In the genomic region with DNA sequence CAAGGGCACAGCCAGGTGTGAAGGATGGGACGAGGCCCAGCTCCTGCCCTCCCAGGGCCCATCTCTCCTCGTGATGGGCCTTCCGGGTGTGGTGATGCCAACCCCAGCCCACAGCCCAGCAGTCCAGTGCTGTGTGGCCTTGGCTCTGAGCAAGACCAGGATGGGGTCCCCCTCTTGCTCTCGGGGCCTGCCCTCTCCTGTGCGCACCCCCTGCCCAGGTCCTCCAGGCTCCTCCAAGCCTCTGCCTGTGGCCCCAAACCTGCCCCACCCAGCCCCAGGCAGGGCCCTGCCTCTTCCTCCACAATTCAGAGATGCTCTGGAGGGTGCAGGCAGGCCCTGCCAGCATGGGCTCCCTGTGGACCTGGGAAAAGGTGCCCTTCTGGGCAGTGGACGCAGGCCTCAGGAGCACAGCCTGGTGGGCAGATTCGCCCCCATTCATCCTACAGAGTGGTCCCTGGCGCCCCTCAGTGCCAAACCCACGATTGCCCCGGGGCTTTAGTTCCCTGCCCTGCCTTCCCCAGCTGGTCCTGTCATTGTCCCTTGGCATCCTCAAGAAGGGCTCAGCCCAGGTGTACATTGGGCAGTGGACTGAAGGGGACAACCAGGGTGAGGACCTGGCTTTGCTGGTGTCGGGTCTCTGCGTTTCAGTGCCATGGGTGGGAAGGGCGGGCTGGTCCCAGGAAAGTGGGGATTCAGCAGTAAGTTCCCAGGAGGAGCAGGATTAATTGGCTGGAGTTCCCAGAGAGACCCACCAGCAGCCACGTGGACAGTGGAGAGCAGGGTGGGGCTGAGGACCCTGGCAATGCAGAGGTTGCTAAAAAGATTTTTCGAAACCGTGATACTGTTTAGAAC, we compare ENCODE assay signal across 22 cellular contexts. TPM values are rescaled to one million over a fixed set of nuclear protein-coding genes. Genes with fewer than 3 reads are reported as not detected.
DNase-seq lines count a peak whose midpoint lies in the region; ATAC-seq, FAIRE-seq and TF ChIP-seq lines count a peak whose summit lies in the region.
"Had no signal": no experiment of that assay in that cellular context is flagged by ENCODE, and none has a peak within 500 bp of the region (broad histone marks: within the 10 kb centered on the region; RNA-seq: fewer than 3 reads in every experiment).

No MANE protein-coding gene starts in this region.

- H3K18ac ChIP-seq in H1 (ENCODE audit: extremely low read depth, low read length) (no peak overlapping the region), neuronal stem cell (ENCODE audit: low read length) (no peak overlapping the region)

- H3K79me1 ChIP-seq in H1 (ENCODE audit: low read depth, low read length) (no peaks in the 10 kb centered on the region), neuronal stem cell (ENCODE audit: low read depth, low read length) (no peaks in the 10 kb centered on the region)

- H2AK5ac ChIP-seq in H1 (ENCODE audit: low read depth, low read length) (no peak overlapping the region), neuronal stem cell (ENCODE audit: low read depth, low read length) (no peak overlapping the region)

- no peak overlapping the region for H3K14ac ChIP-seq in H1 (ENCODE audit: insufficient read length)
- H3K14ac ChIP-seq in neuronal stem cell (ENCODE audit: low read length) = no peak overlapping the region

- no peak overlapping the region for H2BK15ac ChIP-seq in H1 (ENCODE audit: low read length)
- no peak overlapping the region for H2BK15ac ChIP-seq in neuronal stem cell (ENCODE audit: low read length)

- H2BK20ac ChIP-seq in H1 (ENCODE audit: low read length) = no peak overlapping the region

- peaks cover 3% of the 10 kb centered on the region for H3K4me1 Mint-ChIP-seq in stimulated activated naive CD8-positive, alpha-beta T cell treated with anti-CD3 and anti-CD28 coated beads, Interleukin-15, amount 100 ng/mL, for 72 hours
- H3K4me1 Mint-ChIP-seq: CD8-positive, alpha-beta memory T cell had no signal

- CTCF ChIA-PET in H1 (lab: Charles Lee; ENCODE audit: partially characterized antibody) = interaction anchor here (1.4 to 18.4 kb wide), 3 partner anchors 20 to 101 kb away, joined by 3 to 281 read pairs (median 3); a partner anchor contains a TSS

- TF ChIP-seq RAD21 in H1 (IDR thresholded peaks at IDR 0.05 in 1 of 2, conservative IDR thresholded peaks at IDR 0.05 in 1 of 2; ENCODE audit: low read depth in 2 of 2, low read length in 2 of 2) = 0 out of 4 replicates have a peak, but pooled peaks of 1 of the 2 experiments have one; percentile 1

- H3K9ac ChIP-seq in H1 (replicated peaks in 1 of 4; ENCODE audit: extremely low read depth in 1 of 4, low read depth in 3 of 4, low read length in 3 of 4) (no peak overlapping the region; a peak in 2 of 7 replicates), neuronal stem cell (ENCODE audit: low read depth, low read length, poor library complexity) (peak overlapping the region; percentile 60)
- H3K9ac ChIP-seq: KMS-11 had no signal

- no peaks in the 10 kb centered on the region for H3K27me3 Mint-ChIP-seq in stimulated activated naive CD8-positive, alpha-beta T cell treated with anti-CD3 and anti-CD28 coated beads, Interleukin-15, amount 100 ng/mL, for 72 hours
- H3K27me3 Mint-ChIP-seq: CD8-positive, alpha-beta memory T cell had no signal

- H2AFZ ChIP-seq in H1 (ENCODE audit: low read length) (no peak overlapping the region), neuronal stem cell (ENCODE audit: low read length) (no peak overlapping the region)

- no peak overlapping the region for H3K56ac ChIP-seq in H1 (replicated peaks; ENCODE audit: insufficient read length, low read depth, low read length)

- no peak for FAIRE-seq in H1 (lab: Jason Lieb, UNC)
- FAIRE-seq: D721Med, GM12891, H54 had no signal

- H2BK5ac ChIP-seq in H1 (ENCODE audit: low read depth, low read length) = no peak overlapping the region
- H2BK5ac ChIP-seq in neuronal stem cell (ENCODE audit: low read length) = no peak overlapping the region

- H4K20me1 ChIP-seq in H1 (replicated peaks in 1 of 2; ENCODE audit: control insufficient read depth in 1 of 2, insufficient read depth in 2 of 2, low read length in 2 of 2) = peaks cover 0 to 2% of the 10 kb centered on the region in 2 experiments

- H2BK120ac ChIP-seq in H1 (replicated peaks; ENCODE audit: low read depth, low read length) = no peak overlapping the region
- H2BK120ac ChIP-seq in neuronal stem cell (ENCODE audit: low read depth, low read length) = no peak overlapping the region

- no peak for TF ChIP-seq POLR2A in H1 (IDR thresholded peaks at IDR 0.05; ENCODE audit: control extremely low read depth in 1 of 2, low read depth in 2 of 2, low read length in 2 of 2)

- no peaks in the 10 kb centered on the region for H3K23me2 ChIP-seq in H1 (ENCODE audit: low read depth, low read length)

- H3K9me3 ChIP-seq in H1 (ENCODE audit: insufficient read depth in 2 of 2, low read depth in 1 of 2, low read length in 1 of 2) (no peaks in the 10 kb centered on the region), neuronal stem cell (replicated peaks in 1 of 2; ENCODE audit: control insufficient read depth in 2 of 2, insufficient read depth in 1 of 2, low read depth in 1 of 2, low read length in 2 of 2) (no peaks in the 10 kb centered on the region), upper lobe of right lung (no peaks in the 10 kb centered on the region)

- intact Hi-C loops in upper lobe of right lung (cut with DNase I) = no loop called here

- no peak overlapping the region for H4K91ac ChIP-seq in H1 (replicated peaks; ENCODE audit: insufficient read length, low read length)
- no peak overlapping the region for H4K91ac ChIP-seq in neuronal stem cell (ENCODE audit: low read depth, low read length, poor library complexity)

- ATAC-seq in stimulated activated naive CD8-positive, alpha-beta T cell treated with anti-CD3 and anti-CD28 coated beads, Interleukin-15, amount 100 ng/mL, for 72 hours = peak; percentile 29
- ATAC-seq in stimulated activated naive CD8-positive, alpha-beta T cell treated with anti-CD3 and anti-CD28 coated beads, Interleukin-15, Interleukin-2, amounts not matched to agents 100 U/mL and 50 U/mL, for 24 hours = no peak
- ATAC-seq in upper lobe of right lung = peak; percentile 8

- H4K8ac ChIP-seq in H1 (ENCODE audit: extremely low read depth, insufficient read depth, low read length) (peak overlapping the region; percentile 29; the same call in 1 of the 2 replicates), neuronal stem cell (ENCODE audit: low read depth, low read length) (no peak overlapping the region)

- no peak for TF ChIP-seq CTCF in H1 (IDR thresholded peaks at IDR 0.05; ENCODE audit: control extremely low read depth in 1 of 3, insufficient read depth in 1 of 3, low read depth in 1 of 3, low read length in 3 of 3)
- TF ChIP-seq CTCF in upper lobe of right lung (IDR thresholded peaks at IDR 0.05) = no peak

- H4K5ac ChIP-seq in H1 (ENCODE audit: insufficient read length, low read depth, low read length) = no peak overlapping the region

- H3K4me2 ChIP-seq in H1 (ENCODE audit: insufficient read depth in 1 of 2, low read depth in 2 of 2, low read length in 2 of 2) (no peak overlapping the region), neuronal stem cell (ENCODE audit: insufficient read depth, low read length, poor library complexity, severe bottlenecking) (no peak overlapping the region)
- H3K4me2 ChIP-seq: KMS-11 had no signal

- H3K4me3 Mint-ChIP-seq in stimulated activated naive CD8-positive, alpha-beta T cell treated with anti-CD3 and anti-CD28 coated beads, Interleukin-15, amount 100 ng/mL, for 72 hours = no peak overlapping the region
- H3K4me3 Mint-ChIP-seq: CD8-positive, alpha-beta memory T cell had no signal

- peaks cover 2 to 18% (median 14%) of the 10 kb centered on the region in 4 experiments; a peak in 7 of 8 replicates for H3K36me3 ChIP-seq in H1 (ENCODE audit: control insufficient read depth in 2 of 4, insufficient read depth in 4 of 4, low read length in 3 of 4)
- peaks cover 15 to 31% of the 10 kb centered on the region in 2 donors for H3K36me3 ChIP-seq in neuronal stem cell (replicated peaks in 1 of 2; ENCODE audit: control insufficient read depth in 2 of 2, insufficient read depth in 2 of 2, low read length in 2 of 2)
- peaks cover 22% of the 10 kb centered on the region for H3K36me3 ChIP-seq in upper lobe of right lung

- no peak for TF ChIP-seq EP300 in H1 (IDR thresholded peaks at IDR 0.05; ENCODE audit: borderline replicate concordance in 1 of 2, low read depth in 2 of 2, low read length in 2 of 2)

- H3K4me1 ChIP-seq in H1 (replicated peaks in 1 of 4; ENCODE audit: control insufficient read depth in 3 of 4, insufficient read depth in 4 of 4, low read length in 3 of 4) (no peaks in the 10 kb centered on the region), neuronal stem cell (ENCODE audit: control insufficient read depth in 2 of 2, insufficient read depth in 1 of 2, low read depth in 1 of 2, low read length in 2 of 2) (no peaks in the 10 kb centered on the region), upper lobe of right lung (no peaks in the 10 kb centered on the region)

- H3K4me3 ChIP-seq in H1 (ENCODE audit: extremely low read depth in 1 of 4, insufficient read depth in 2 of 4, low read depth in 3 of 4, low read length in 4 of 4) (no peak overlapping the region), neuronal stem cell (ENCODE audit: low read length in 2 of 2) (no peak overlapping the region), upper lobe of right lung (no peak overlapping the region)

- POLR2A ChIA-PET in H1 (lab: Charles Lee; ENCODE audit: partially characterized antibody) = interaction anchor here (0.5 to 1.8 kb wide), 7 partner anchors 9 to 283 kb away, joined by 3 to 5 read pairs (median 3); no protein-coding TSS in a partner anchor

- no peaks in the 10 kb centered on the region for H3K9me3 Mint-ChIP-seq in stimulated activated naive CD8-positive, alpha-beta T cell treated with anti-CD3 and anti-CD28 coated beads, Interleukin-15, amount 100 ng/mL, for 72 hours
- H3K9me3 Mint-ChIP-seq: CD8-positive, alpha-beta memory T cell had no signal

- H2BK12ac ChIP-seq in H1 (ENCODE audit: low read depth, low read length) = no peak overlapping the region
- H2BK12ac ChIP-seq in neuronal stem cell (ENCODE audit: low read length) = no peak overlapping the region

- no peak overlapping the region for H3K4ac ChIP-seq in H1 (replicated peaks; ENCODE audit: insufficient read length, low read depth, low read length)
- H3K4ac ChIP-seq in neuronal stem cell (ENCODE audit: low read length) = peak overlapping the region; percentile 66

- H3K27me3 ChIP-seq in H1 (replicated peaks in 1 of 4; ENCODE audit: control insufficient read depth in 3 of 4, extremely low read depth in 1 of 4, insufficient read depth in 3 of 4, low read length in 3 of 4) (no peaks in the 10 kb centered on the region), neuronal stem cell (ENCODE audit: control insufficient read depth in 3 of 3, insufficient read depth in 3 of 3, low read depth in 1 of 3, low read length in 3 of 3) (no peaks in the 10 kb centered on the region), upper lobe of right lung (no peaks in the 10 kb centered on the region)

- no peak for DNase-seq in stimulated activated naive CD8-positive, alpha-beta T cell treated with anti-CD3 and anti-CD28 coated beads, Interleukin-15, amount 100 ng/mL, for 72 hours
- no peak for DNase-seq in stimulated activated naive CD8-positive, alpha-beta T cell treated with anti-CD3 and anti-CD28 coated beads, Interleukin-15, Interleukin-2, amounts not matched to agents 100 U/mL and 50 U/mL, for 24 hours
- DNase-seq in H1 (ENCODE audit: low read depth in 1 of 2, low spot score in 2 of 2) = no peak
- no peak for DNase-seq in neuronal stem cell (ENCODE audit: low spot score)
- DNase-seq in upper lobe of right lung = no peak
- DNase-seq in NCI-H1417 (lab: John Stamatoyannopoulos, UW) = no peak
- no peak for DNase-seq in NCI-H526 (lab: John Stamatoyannopoulos, UW)
- DNase-seq in NCI-H128 (lab: John Stamatoyannopoulos, UW; ENCODE audit: unreplicated experiment) = no peak
- DNase-seq: 8988T; CD8-positive, alpha-beta memory T cell; GF-D8; NCI-H226; NK-92 treated with Interleukin-12 subunit alpha and Interleukin-12 subunit beta, amount 100 ng/mL, for 24 hours had no signal

- H3K27ac ChIP-seq in H1 (ENCODE audit: low read depth, low read length) (no peak overlapping the region), neuronal stem cell (replicated peaks; ENCODE audit: low read length) (no peak overlapping the region), upper lobe of right lung (no peak overlapping the region)
- H3K27ac ChIP-seq: KMS-11 had no signal

- H3K23ac ChIP-seq in H1 (ENCODE audit: insufficient read length) (no peak overlapping the region), neuronal stem cell (ENCODE audit: low read depth, low read length, poor library complexity) (no peak overlapping the region)

- no peaks in the 10 kb centered on the region for H3K79me2 ChIP-seq in H1 (ENCODE audit: control insufficient read depth in 1 of 2, insufficient read depth in 2 of 2, low read length in 2 of 2)

- no peak overlapping the region for H3K27ac Mint-ChIP-seq in stimulated activated naive CD8-positive, alpha-beta T cell treated with anti-CD3 and anti-CD28 coated beads, Interleukin-15, amount 100 ng/mL, for 72 hours

- 86% methylated on average over 12 of the region's 16 CpGs; no CpG with 5 or more reads in 1 of the 2 experiments for WGBS in H1 (ENCODE audit: extremely low coverage in 1 of 2, insufficient coverage in 1 of 2, insufficient read length in 1 of 2, insufficient replicate concordance in 2 of 2, low coverage in 1 of 2, low lambda C conversion rate in 2 of 2, missing lambda C conversion rate in 1 of 2), 2 experiments
- WGBS in neuronal stem cell (ENCODE audit: extremely low coverage in 2 of 2, insufficient read length in 2 of 2, insufficient replicate concordance in 1 of 2), 2 donors = no CpG with 5 or more reads among the region's 16 CpGs

RNA-seq across cellular contexts. Expression of a gene that starts 19.8 kb away (rescaled TPM):
- 35.8 and 39.9 TPM in 2 replicates for total RNA-seq in H1 (2021; fragmentation: NEBNext Ultra II Directional; extraction: Animal tissue kit (Norgen Biotek cat#: 25700))
- polyA plus RNA-seq in H1 (2011; rRNA removed) = 29.5 and 32.6 TPM in 2 replicates
- polyA plus RNA-seq in H1 (2011; cell fraction: cytosol; rRNA removed) = 31.9 TPM
- polyA plus RNA-seq in H1 (2011; cell fraction: nucleus; rRNA removed) = 21.0 TPM
- polyA plus RNA-seq in H1 (2012, experiment 1 of 2) = 27.2 to 28.5 TPM (median 27.4 TPM) in 4 replicates
- polyA plus RNA-seq in H1 (2012, experiment 2 of 2) = 17.3 TPM
- 22.8 TPM for polyA plus RNA-seq in H1 (2013, experiment 1 of 2)
- 22.6 TPM for polyA plus RNA-seq in H1 (2013, experiment 2 of 2)
- polyA minus RNA-seq in H1 (2011; rRNA and poly(A)+ RNA removed) = 55.2 and 66.1 TPM in 2 replicates
- 21.1 TPM for polyA minus RNA-seq in H1 (2011; cell fraction: cytosol; rRNA and poly(A)+ RNA removed)
- polyA minus RNA-seq in H1 (2011; cell fraction: nucleus; rRNA and poly(A)+ RNA removed) = 16.9 TPM
- polyA plus RNA-seq in neuronal stem cell (2013, experiment 1 of 2) = 18.8 TPM
- polyA plus RNA-seq in neuronal stem cell (2013, experiment 2 of 2) = 20.0 TPM
- total RNA-seq in upper lobe of right lung = 32.6 TPM

RNA-seq across cellular contexts. Expression of a gene that starts 20.1 kb away (rescaled TPM):
- total RNA-seq in H1 (2021; fragmentation: NEBNext Ultra II Directional; extraction: Animal tissue kit (Norgen Biotek cat#: 25700)) = 330 and 345 TPM in 2 replicates
- 467 and 516 TPM in 2 replicates for polyA plus RNA-seq in H1 (2011; rRNA removed)
- 279 TPM for polyA plus RNA-seq in H1 (2011; cell fraction: cytosol; rRNA removed)
- 196 TPM for polyA plus RNA-seq in H1 (2011; cell fraction: nucleus; rRNA removed)
- polyA plus RNA-seq in H1 (2012, experiment 1 of 2) = 272 to 330 TPM (median 304 TPM) in 4 replicates
- polyA plus RNA-seq in H1 (2012, experiment 2 of 2) = 664 TPM
- polyA plus RNA-seq in H1 (2013, experiment 1 of 2) = 388 TPM
- polyA plus RNA-seq in H1 (2013, experiment 2 of 2) = 393 TPM
- polyA minus RNA-seq in H1 (2011; rRNA and poly(A)+ RNA removed) = 77.9 and 102 TPM in 2 replicates
- polyA minus RNA-seq in H1 (2011; cell fraction: cytosol; rRNA and poly(A)+ RNA removed) = 63.5 TPM
- 47.2 TPM for polyA minus RNA-seq in H1 (2011; cell fraction: nucleus; rRNA and poly(A)+ RNA removed)
- polyA plus RNA-seq in neuronal stem cell (2013, experiment 1 of 2) = 485 TPM
- 490 TPM for polyA plus RNA-seq in neuronal stem cell (2013, experiment 2 of 2)
- 167 TPM for total RNA-seq in upper lobe of right lung

RNA-seq across cellular contexts. Expression of a gene that starts 20.7 kb away (rescaled TPM):
- 46.1 and 48.5 TPM in 2 replicates for total RNA-seq in H1 (2021; fragmentation: NEBNext Ultra II Directional; extraction: Animal tissue kit (Norgen Biotek cat#: 25700))
- polyA plus RNA-seq in H1 (2011; rRNA removed) = 9.7 and 22.4 TPM in 2 replicates
- polyA plus RNA-seq in H1 (2011; cell fraction: cytosol; rRNA removed) = 19.6 TPM
- polyA plus RNA-seq in H1 (2011; cell fraction: nucleus; rRNA removed) = 45.1 TPM
- 56.4 to 71.5 TPM (median 64.2 TPM) in 4 replicates for polyA plus RNA-seq in H1 (2012, experiment 1 of 2)
- polyA plus RNA-seq in H1 (2012, experiment 2 of 2) = 25.3 TPM
- polyA plus RNA-seq in H1 (2013, experiment 1 of 2) = 38.5 TPM
- 42.5 TPM for polyA plus RNA-seq in H1 (2013, experiment 2 of 2)
- polyA minus RNA-seq in H1 (2011; rRNA and poly(A)+ RNA removed) = 4.5 and 11.0 TPM in 2 replicates
- 14.8 TPM for polyA minus RNA-seq in H1 (2011; cell fraction: cytosol; rRNA and poly(A)+ RNA removed)
- polyA minus RNA-seq in H1 (2011; cell fraction: nucleus; rRNA and poly(A)+ RNA removed) = 14.4 TPM
- polyA plus RNA-seq in neuronal stem cell (2013, experiment 1 of 2) = 41.7 TPM
- 40.8 TPM for polyA plus RNA-seq in neuronal stem cell (2013, experiment 2 of 2)
- 53.3 TPM for total RNA-seq in upper lobe of right lung

RNA-seq across cellular contexts. Expression of a gene that starts 29.6 kb away (rescaled TPM):
- total RNA-seq in H1 (2021; fragmentation: NEBNext Ultra II Directional; extraction: Animal tissue kit (Norgen Biotek cat#: 25700)) = 1.6 and 1.8 TPM in 2 replicates
- 7.6 and 8.6 TPM in 2 replicates for polyA plus RNA-seq in H1 (2011; rRNA removed)
- polyA plus RNA-seq in H1 (2011; cell fraction: cytosol; rRNA removed) = 7.3 TPM
- 5.4 TPM for polyA plus RNA-seq in H1 (2011; cell fraction: nucleus; rRNA removed)
- polyA plus RNA-seq in H1 (2012, experiment 1 of 2) = 1.7 to 3.7 TPM (median 3.2 TPM) in 4 replicates
- 2.0 TPM for polyA plus RNA-seq in H1 (2012, experiment 2 of 2)
- polyA plus RNA-seq in H1 (2013, experiment 1 of 2) = 2.4 TPM
- 3.8 TPM for polyA plus RNA-seq in H1 (2013, experiment 2 of 2)
- polyA minus RNA-seq in H1 (2011; rRNA and poly(A)+ RNA removed) = 1.0 TPM in 1 of 2 replicates, not detected in the other
- not detected for polyA minus RNA-seq in H1 (2011; cell fraction: cytosol; rRNA and poly(A)+ RNA removed)
- polyA minus RNA-seq in H1 (2011; cell fraction: nucleus; rRNA and poly(A)+ RNA removed) = not detected
- not detected for polyA plus RNA-seq in neuronal stem cell (2013, experiment 1 of 2)
- polyA plus RNA-seq in neuronal stem cell (2013, experiment 2 of 2) = not detected
- total RNA-seq in upper lobe of right lung = 23.7 TPM
- total RNA-seq: CD8-positive, alpha-beta memory T cell; Daoy; OCI-LY7; SK-MEL-5 had no signal
- polyA plus RNA-seq: CD8-positive, alpha-beta memory T cell had no signal

RNA-seq across cellular contexts. Expression of a gene that starts 36.9 kb away (rescaled TPM):
- 1.3 and 1.9 TPM in 2 replicates for total RNA-seq in H1 (2021; fragmentation: NEBNext Ultra II Directional; extraction: Animal tissue kit (Norgen Biotek cat#: 25700))
- 6.0 and 8.2 TPM in 2 replicates for polyA plus RNA-seq in H1 (2011; rRNA removed)
- polyA plus RNA-seq in H1 (2011; cell fraction: cytosol; rRNA removed) = 13.0 TPM
- polyA plus RNA-seq in H1 (2011; cell fraction: nucleus; rRNA removed) = 19.6 TPM
- 3.0 to 7.3 TPM (median 5.3 TPM) in 4 replicates for polyA plus RNA-seq in H1 (2012, experiment 1 of 2)
- polyA plus RNA-seq in H1 (2012, experiment 2 of 2) = 1.6 TPM
- polyA plus RNA-seq in H1 (2013, experiment 1 of 2) = 0.93 TPM
- polyA plus RNA-seq in H1 (2013, experiment 2 of 2) = 0.61 TPM
- 3.3 and 4.6 TPM in 2 replicates for polyA minus RNA-seq in H1 (2011; rRNA and poly(A)+ RNA removed)
- 4.3 TPM for polyA minus RNA-seq in H1 (2011; cell fraction: cytosol; rRNA and poly(A)+ RNA removed)
- 6.5 TPM for polyA minus RNA-seq in H1 (2011; cell fraction: nucleus; rRNA and poly(A)+ RNA removed)
- 3.9 TPM for polyA plus RNA-seq in neuronal stem cell (2013, experiment 1 of 2)
- 3.6 TPM for polyA plus RNA-seq in neuronal stem cell (2013, experiment 2 of 2)
- not detected for total RNA-seq in upper lobe of right lung
- total RNA-seq: CD8-positive, alpha-beta memory T cell; Daoy; M059J; OCI-LY7; SK-MEL-5 had no signal
- polyA plus RNA-seq: BJ; CD8-positive, alpha-beta memory T cell had no signal
